ENCODE assay signal across 7 cellular contexts in the genomic region with DNA sequence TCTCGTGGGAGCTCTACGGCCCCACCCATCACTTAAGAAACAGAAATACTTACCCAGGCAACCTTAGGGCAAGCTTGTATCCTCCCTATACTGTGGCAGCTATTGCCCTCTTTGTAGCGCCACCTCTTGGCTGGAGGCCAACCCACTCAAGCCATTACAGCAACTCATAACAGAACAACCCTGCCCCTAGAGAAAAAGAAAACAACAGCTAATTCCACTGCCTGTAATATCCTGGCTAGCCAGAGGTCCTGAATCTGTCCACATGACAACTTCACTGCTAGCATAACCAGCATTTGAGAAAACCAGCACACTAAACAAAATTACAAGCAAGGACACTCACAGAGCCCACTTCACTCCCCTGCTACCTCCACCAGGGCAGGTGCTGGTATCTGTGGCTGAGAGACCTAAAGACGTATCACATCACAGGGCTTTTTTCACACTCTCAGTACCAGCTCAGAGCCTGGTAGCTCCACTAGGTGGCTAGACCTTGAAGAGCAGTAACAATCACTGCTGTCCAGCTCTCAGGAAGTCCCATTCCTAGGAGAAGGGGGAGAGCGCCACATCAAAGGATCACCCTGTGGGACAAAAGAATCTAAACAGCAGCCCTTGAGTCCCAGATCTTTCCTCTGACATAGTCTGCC. TPM values are rescaled to one million over a fixed set of nuclear protein-coding genes. Genes with fewer than 3 reads are reported as not detected.
DNase-seq lines count a peak whose midpoint lies in the region; ATAC-seq, FAIRE-seq and TF ChIP-seq lines count a peak whose summit lies in the region.

No MANE protein-coding gene starts in this region.

- no peak for TF ChIP-seq POLR2A in K562 (conservative IDR thresholded peaks at IDR 0.05)

- TF ChIP-seq CTCF in GM12875 (IDR thresholded peaks at IDR 0.05; ENCODE audit: borderline replicate concordance, insufficient read depth, low read depth, low read length) (peak; percentile 17; the same call in 1 of the 2 replicates), K562 (IDR thresholded peaks at IDR 0.05 in 2 of 3, conservative IDR thresholded peaks at IDR 0.05 in 1 of 3; ENCODE audit: insufficient read depth in 2 of 3, low read depth in 1 of 3, low read length in 3 of 3) (peak in 2 of 3 experiments; percentile 25 to 33; a peak in 2 of 6 replicates)

- CTCF ChIA-PET in K562 (lab: Yijun Ruan, JAX; ENCODE audit: low intra/inter-chr PET ratio): no interaction called here
- CTCF ChIA-PET in naive thymus-derived CD4-positive, alpha-beta T cell (lab: Charles Lee): interaction anchor here (0.5 kb wide), 1 partner anchor 11 kb away, joined by 8 read pairs; no protein-coding TSS in a partner anchor

- peaks cover 3 to 10% of the 10 kb centered on the region in 2 experiments; a peak in 2 of 5 replicates for H3K27me3 ChIP-seq in K562 (ENCODE audit: control insufficient read depth in 2 of 2, insufficient read depth in 2 of 2, low read length in 2 of 2)
- no peaks in the 10 kb centered on the region for H3K27me3 ChIP-seq in naive thymus-derived CD4-positive, alpha-beta T cell (ENCODE audit: control insufficient read depth in 2 of 2, insufficient read depth in 2 of 2, low read length in 2 of 2)

- peak; percentile 29 for DNase-seq in Jurkat, Clone E6-1 (ENCODE audit: low read depth, low spot score)
- DNase-seq in K562 (ENCODE audit: extremely low read depth in 1 of 4, low spot score in 3 of 4) (peak in 1 of 4 experiments; percentile 17), amygdala (lab: John Stamatoyannopoulos, UW) (no peak), activated T-cell treated with anti-CD3 and anti-CD28 coated beads for 4 hours (no peak), NCI-H1694 (lab: John Stamatoyannopoulos, UW) (no peak)
- no peak for DNase-seq in naive thymus-derived CD4-positive, alpha-beta T cell

- ATAC-seq in K562: peak; percentile 70
- ATAC-seq in naive thymus-derived CD4-positive, alpha-beta T cell: peak; percentile 37

- BruUV-seq in K562 (replicated peaks; lab: Mats Ljungman, UMichigan): no TSS peak

- in situ Hi-C loops in K562 (cut with MboI): no loop called here

- 2% methylated on average over 5 of the region's 5 CpGs for WGBS in K562 (ENCODE audit: insufficient coverage, low coverage, missing lambda C conversion rate)

- H3K9me3 ChIP-seq in K562 (replicated peaks; ENCODE audit: control insufficient read depth, insufficient read depth, low read depth, low read length): no peaks in the 10 kb centered on the region
- peaks cover 0 to 19% (median 0%) of the 10 kb centered on the region in 3 experiments for H3K9me3 ChIP-seq in naive thymus-derived CD4-positive, alpha-beta T cell (ENCODE audit: control insufficient read depth in 2 of 3, low read length in 3 of 3)

- H3K79me2 ChIP-seq in K562 (ENCODE audit: control insufficient read depth, insufficient read depth, low read length): no peaks in the 10 kb centered on the region

- peak overlapping the region in 1 of 9 donors; percentile 58 for H3K27ac Mint-ChIP-seq in naive thymus-derived CD4-positive, alpha-beta T cell

- H3K9ac ChIP-seq in K562 (ENCODE audit: insufficient read depth in 1 of 2, low read depth in 2 of 2, low read length in 2 of 2): no peak overlapping the region

- H3K36me3 Mint-ChIP-seq in naive thymus-derived CD4-positive, alpha-beta T cell: peaks cover 27 to 67% (median 57%) of the 10 kb centered on the region in 5 donors

- H3K4me2 ChIP-seq in K562 (ENCODE audit: insufficient read depth, low read length): no peak overlapping the region

- intact Hi-C loops in K562 (cut with micrococcal nuclease): no loop called here
- intact Hi-C loops in naive thymus-derived CD4-positive, alpha-beta T cell (cut with micrococcal nuclease): loop anchor here in 1 of 2 donors (2.0 kb wide), 1 partner anchor 15 kb away; the partner anchor contains the start of gene MX1

- peaks cover 3 to 61% (median 25%) of the 10 kb centered on the region in 11 donors for H3K9me3 Mint-ChIP-seq in naive thymus-derived CD4-positive, alpha-beta T cell

- H3K27me3 Mint-ChIP-seq in naive thymus-derived CD4-positive, alpha-beta T cell: peaks cover 0 to 34% (median 0%) of the 10 kb centered on the region in 5 donors

- H4K20me1 ChIP-seq in K562 (replicated peaks; ENCODE audit: control insufficient read depth, insufficient read depth, low read length): no peaks in the 10 kb centered on the region

- no peak overlapping the region for H2AFZ ChIP-seq in K562 (ENCODE audit: low read depth, low read length)

- H3K4me3 Mint-ChIP-seq in naive thymus-derived CD4-positive, alpha-beta T cell: peak overlapping the region in 1 of 10 donors; percentile 35

- no peak for TF ChIP-seq EP300 in K562 (IDR thresholded peaks at IDR 0.05; ENCODE audit: low read length)

- no peak for FAIRE-seq in K562 (lab: Jason Lieb, UNC)

- POLR2A ChIA-PET in K562 (lab: Yijun Ruan, JAX): interaction anchor here (0.8 to 1.3 kb wide), 3 partner anchors 8 to 246 kb away, joined by 3 to 4 read pairs (median 3); no protein-coding TSS in a partner anchor
- POLR2A ChIA-PET in naive thymus-derived CD4-positive, alpha-beta T cell (lab: Charles Lee): interaction anchor here (0.8 to 4.8 kb wide), 4 partner anchors 11 to 39 kb away, joined by 3 to 19 read pairs (median 4); partner anchors contain the start of gene MX1

- peaks cover 0 to 15% (median 4%) of the 10 kb centered on the region in 7 donors for H3K4me1 Mint-ChIP-seq in naive thymus-derived CD4-positive, alpha-beta T cell

- TF ChIP-seq RAD21 in K562 (CRISPR knock-in tag; conservative IDR thresholded peaks at IDR 0.05 in 1 of 2, IDR thresholded peaks at IDR 0.05 in 1 of 2): no peak

- H3K36me3 ChIP-seq in K562 (ENCODE audit: control insufficient read depth, insufficient read depth, low read length): no peaks in the 10 kb centered on the region
- peaks cover 9 to 43% (median 11%) of the 10 kb centered on the region in 3 experiments for H3K36me3 ChIP-seq in naive thymus-derived CD4-positive, alpha-beta T cell (ENCODE audit: control insufficient read depth in 2 of 3, insufficient read depth in 3 of 3, low read length in 3 of 3)

- H3K27ac ChIP-seq in K562 (ENCODE audit: extremely low read depth, low read depth, low read length): no peak overlapping the region
- H3K27ac ChIP-seq in naive thymus-derived CD4-positive, alpha-beta T cell (ENCODE audit: low read depth, low read length): no peak overlapping the region

- H3K9me1 ChIP-seq in K562 (ENCODE audit: control insufficient read depth, insufficient read depth, low read length): no peaks in the 10 kb centered on the region

- no peak overlapping the region for H3K4me3 ChIP-seq in GM12875 (ENCODE audit: low read depth, low read length)
- no peak overlapping the region for H3K4me3 ChIP-seq in Jurkat, Clone E6-1 (ENCODE audit: low read length)
- H3K4me3 ChIP-seq in K562: no peak overlapping the region
- H3K4me3 ChIP-seq in naive thymus-derived CD4-positive, alpha-beta T cell (ENCODE audit: low read length): no peak overlapping the region

- H3K4me1 ChIP-seq in K562 (replicated peaks in 1 of 2; ENCODE audit: control insufficient read depth in 2 of 2, insufficient read depth in 2 of 2, low read length in 2 of 2): no peaks in the 10 kb centered on the region
- no peaks in the 10 kb centered on the region for H3K4me1 ChIP-seq in naive thymus-derived CD4-positive, alpha-beta T cell (ENCODE audit: control insufficient read depth in 2 of 2, insufficient read depth in 2 of 2, low read length in 2 of 2)

RNA-seq across cellular contexts. Expression of gene MX1, which starts 14.5 kb away (rescaled TPM):
- not detected for polyA plus RNA-seq in Jurkat, Clone E6-1 (2012; ENCODE audit: insufficient read depth, insufficient read length)
- total RNA-seq in K562 (2011; cell fraction: chromatin; rRNA removed; ENCODE audit: low replicate concordance): not detected in 2 replicates
- total RNA-seq in K562 (2011; cell fraction: nucleolus; rRNA removed): not detected in 2 replicates
- total RNA-seq in K562 (2011; cell fraction: nucleoplasm; rRNA removed): not detected in 2 replicates
- total RNA-seq in K562 (2014; rRNA removed) (0.08 TPM in 1 of 2 replicates, not detected in the other), K562 (2014; rRNA removed; fragmentation: Illumina TruSeq; extraction: Trizol) (not detected in 2 replicates), K562 (2015; rRNA removed; fragmentation: Illumina TruSeq; extraction: Trizol) (0.07 TPM in 1 of 2 replicates, not detected in the other), K562 (2021) (0.51 and 0.78 TPM in 2 replicates)
- polyA plus RNA-seq in K562 (2011; rRNA removed) (0.07 TPM in 1 of 2 replicates, not detected in the other), K562 (2014; fragmentation: Illumina TruSeq; extraction: Trizol) (0.15 TPM in 1 of 2 replicates, not detected in the other), K562 (2014; fragmentation: Nextera tagmentation; extraction: Ambion mirVana) (not detected), K562 (2014; rRNA removed) (0.34 TPM in 1 of 2 replicates, not detected in the other)
- not detected in 2 replicates for polyA plus RNA-seq in K562 (2011; cell fraction: cytosol; rRNA removed)
- 0.06 TPM in 1 of 2 replicates, not detected in the other for polyA plus RNA-seq in K562 (2011; cell fraction: nucleus; rRNA removed)
- polyA plus RNA-seq in K562 (2012): 0.22 and 0.30 TPM in 2 replicates
- 0.14 TPM in 1 of 2 replicates, not detected in the other for polyA minus RNA-seq in K562 (2011; rRNA and poly(A)+ RNA removed)
- not detected in 2 replicates for polyA minus RNA-seq in K562 (2011; cell fraction: cytosol; rRNA and poly(A)+ RNA removed)
- polyA minus RNA-seq in K562 (2011; cell fraction: nucleus; rRNA and poly(A)+ RNA removed): not detected in 2 replicates
- 100 to 1,000 TPM in 1 of 5 experiments, 10 to 100 TPM in 4; 67.6 to 384 (median 74.5) TPM for total RNA-seq in naive thymus-derived CD4-positive, alpha-beta T cell
- 10 to 100 TPM; 50.2 to 79.8 TPM for polyA plus RNA-seq in naive thymus-derived CD4-positive, alpha-beta T cell

RNA-seq across cellular contexts. Expression of gene MX2, which starts 49.7 kb away (rescaled TPM):
- polyA plus RNA-seq in Jurkat, Clone E6-1 (2012; ENCODE audit: insufficient read depth, insufficient read length): 2.7 TPM
- total RNA-seq in K562 (2011; cell fraction: chromatin; rRNA removed; ENCODE audit: low replicate concordance): 0.65 TPM in 1 of 2 replicates, not detected in the other
- total RNA-seq in K562 (2011; cell fraction: nucleolus; rRNA removed): 0.79 TPM in 1 of 2 replicates, not detected in the other
- not detected in 2 replicates for total RNA-seq in K562 (2011; cell fraction: nucleoplasm; rRNA removed)
- 0.36 and 1.1 TPM in 2 replicates for total RNA-seq in K562 (2014; rRNA removed)
- total RNA-seq in K562 (2014; rRNA removed; fragmentation: Illumina TruSeq; extraction: Trizol): 0.26 and 0.73 TPM in 2 replicates
- 0.57 and 0.58 TPM in 2 replicates for total RNA-seq in K562 (2015; rRNA removed; fragmentation: Illumina TruSeq; extraction: Trizol)
- 0.95 and 1.0 TPM in 2 replicates for total RNA-seq in K562 (2021)
- polyA plus RNA-seq in K562 (2011; rRNA removed): not detected in 2 replicates
- polyA plus RNA-seq in K562 (2011; cell fraction: cytosol; rRNA removed): 0.03 TPM in 1 of 2 replicates, not detected in the other
- 0.04 TPM in 1 of 2 replicates, not detected in the other for polyA plus RNA-seq in K562 (2011; cell fraction: nucleus; rRNA removed)
- 0.56 and 2.1 TPM in 2 replicates for polyA plus RNA-seq in K562 (2012)
- polyA plus RNA-seq in K562 (2014; fragmentation: Illumina TruSeq; extraction: Trizol): 0.65 and 0.69 TPM in 2 replicates
- under 1 TPM; 0.10 to 0.18 TPM for polyA plus RNA-seq in K562 (2014; fragmentation: Nextera tagmentation; extraction: Ambion mirVana)
- 0.21 and 0.59 TPM in 2 replicates for polyA plus RNA-seq in K562 (2014; rRNA removed)
- not detected in 2 replicates for polyA minus RNA-seq in K562 (2011; rRNA and poly(A)+ RNA removed)
- polyA minus RNA-seq in K562 (2011; cell fraction: cytosol; rRNA and poly(A)+ RNA removed): not detected in 2 replicates
- not detected in 2 replicates for polyA minus RNA-seq in K562 (2011; cell fraction: nucleus; rRNA and poly(A)+ RNA removed)
- total RNA-seq in naive thymus-derived CD4-positive, alpha-beta T cell: 100 to 1,000 TPM in 3 of 5 experiments, 10 to 100 TPM in 2; 84.8 to 116 (median 100) TPM
- 10 to 100 TPM; 46.7 to 49.5 TPM for polyA plus RNA-seq in naive thymus-derived CD4-positive, alpha-beta T cell

Comparison
In these comparisons a context has a peak if more than half of its experiments do, and no peak if none do; other contexts are left out.
1. RNA of gene MX1, which starts 14.5 kb away (total RNA-seq): 67.6 to 384 TPM in naive thymus-derived CD4-positive, alpha-beta T cell; 0.07 to 0.78 TPM in K562; every median in the first group is over 10 times any median in the second.
2. RNA of gene MX2, which starts 49.7 kb away (total RNA-seq): 84.8 to 116 TPM in naive thymus-derived CD4-positive, alpha-beta T cell; 0.26 to 1.1 TPM in K562; every median in the first group is over 10 times any median in the second.